Comparison of ENCODE assay signal across 8 cellular contexts in the genomic region with DNA sequence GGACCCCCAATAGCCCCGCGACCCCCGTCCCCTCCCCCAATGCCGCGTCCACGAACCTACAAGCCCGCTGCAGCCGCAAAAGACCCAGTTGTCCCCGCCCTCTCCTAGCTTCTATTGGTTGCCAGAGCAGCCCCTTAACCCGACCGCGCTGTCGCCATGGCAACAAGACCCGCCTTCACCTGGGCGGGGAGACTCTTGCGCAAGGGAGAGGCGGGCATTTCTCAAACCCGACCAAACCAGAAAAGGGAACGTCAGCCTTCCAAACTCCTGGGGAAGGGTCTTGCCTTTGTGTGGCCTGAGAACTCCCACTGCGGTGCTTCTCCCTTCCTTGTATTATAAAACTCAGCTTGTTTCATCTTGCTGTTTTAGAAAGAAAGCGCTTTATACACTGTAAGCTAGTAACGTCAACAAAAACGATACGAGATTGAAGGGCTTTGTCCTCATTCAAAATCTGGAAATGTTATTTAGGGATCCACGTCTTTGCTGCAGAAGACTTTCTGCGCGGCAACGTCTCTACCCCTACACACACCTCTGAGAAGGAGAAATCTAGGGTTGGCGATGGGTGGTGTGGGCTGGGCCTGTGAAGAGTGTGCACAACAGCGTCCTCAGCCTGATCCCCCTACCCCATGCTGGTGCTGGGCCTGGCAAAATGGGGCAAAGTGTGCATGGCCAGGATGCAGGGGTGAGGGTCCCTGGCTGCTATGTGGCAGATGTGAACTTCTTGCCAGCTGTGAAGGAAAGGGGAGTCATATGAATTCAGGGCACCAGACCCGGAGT. TPM values are rescaled to one million over a fixed set of nuclear protein-coding genes. Genes with fewer than 3 reads are reported as not detected.
DNase-seq lines count a peak whose midpoint lies in the region; ATAC-seq and TF ChIP-seq lines count a peak whose summit lies in the region.

A gene (minus strand): TSS at position 86 of the 777 bp plus-strand sequence. CDS start 551 bp downstream, outside the sequence.

- in situ Hi-C loops in Panc1 (cut with HindIII; ENCODE audit: low pct_unique_long_range_greater_than_20kb, low sequenced_read_pairs) = no loop called here

- BruUV-seq in Panc1 (replicated peaks; lab: Mats Ljungman, UMichigan) = no TSS peak

- H3K9me3 ChIP-seq in Panc1 (ENCODE audit: control insufficient read depth, insufficient read depth, low read depth, low read length) (no peaks in the 10 kb centered on the region), mucosa of rectum (ENCODE audit: control insufficient read depth in 2 of 2, low read length in 2 of 2) (peaks cover 0 to 2% of the 10 kb centered on the region in 2 donors)

- H3K4me2 ChIP-seq in KMS-11 = peak within 1 kb of the TSS; percentile 59

- TF ChIP-seq CTCF in KMS-11 (conservative IDR thresholded peaks at IDR 0.05; ENCODE audit: low read depth, low read length) (no peak), Panc1 (IDR thresholded peaks at IDR 0.05) (no peak)

- H3K4me3 Mint-ChIP-seq in activated T-cell treated with anti-CD3 and anti-CD28 coated beads, Interleukin-2, amount 50 U/mL, for 24 hours = peak within 1 kb of the TSS; percentile 85

- no peaks in the 10 kb centered on the region for H4K20me1 ChIP-seq in KMS-11 (ENCODE audit: insufficient read depth)

- ATAC-seq in GM21786 (IDR thresholded peaks at IDR 0.05; ENCODE audit: unreplicated experiment) = peak; percentile 98
- ATAC-seq in Panc1 = peak; percentile 99

- peak within 1 kb of the TSS; percentile 46; the same call in 1 of the 2 replicates for H3K9ac ChIP-seq in KMS-11
- H3K9ac ChIP-seq in mucosa of rectum (ENCODE audit: low read depth in 1 of 2, low read length in 2 of 2) = peak within 1 kb of the TSS; percentile 66 to 74

- H3K27me3 Mint-ChIP-seq in activated T-cell treated with anti-CD3 and anti-CD28 coated beads, Interleukin-2, amount 50 U/mL, for 24 hours = peaks cover 18% of the 10 kb centered on the region

- H3K4me1 ChIP-seq in KMS-11 (ENCODE audit: low read depth, poor library complexity, severe bottlenecking) (peaks cover 33% of the 10 kb centered on the region), Panc1 (ENCODE audit: control insufficient read depth, insufficient read depth, low read length) (peaks cover 11% of the 10 kb centered on the region), mucosa of rectum (ENCODE audit: control insufficient read depth in 2 of 2, insufficient read depth in 2 of 2, low read length in 2 of 2) (peaks cover 0 to 9% of the 10 kb centered on the region in 2 donors)

- peak within 1 kb of the TSS; percentile 94 for H3K4me3 ChIP-seq in KMS-11 (IDR thresholded peaks at IDR 0.05; ENCODE audit: insufficient read depth, low read depth, low read length)
- H3K4me3 ChIP-seq in Panc1 (ENCODE audit: low read depth in 2 of 2, low read length in 2 of 2) = peak within 1 kb of the TSS; percentile 65 to 72
- peak within 1 kb of the TSS; percentile 77 to 79 for H3K4me3 ChIP-seq in mucosa of rectum (ENCODE audit: low read length in 2 of 2)

- POLR2A ChIA-PET in Panc1 (lab: Charles Lee) = interaction anchor here (0.6 kb wide), 1 partner anchor 52 kb away, joined by 6 read pairs; no protein-coding TSS in a partner anchor

- CTCF ChIA-PET in Panc1 (lab: Charles Lee) = no interaction called here

- no peak for TF ChIP-seq POLR2A in erythroblast (IDR thresholded peaks at IDR 0.05; ENCODE audit: low read length)

- intact Hi-C loops in Panc1 (cut with micrococcal nuclease; ENCODE audit: unreplicated experiment) = loop anchor here (5.0 kb wide), 1 partner anchor 68 kb away; no protein-coding TSS in a partner anchor

- no peaks in the 10 kb centered on the region for H3K27me3 ChIP-seq in KMS-11 (ENCODE audit: insufficient read depth, low read depth)
- no peaks in the 10 kb centered on the region; the same call in 1 of the 2 replicates for H3K27me3 ChIP-seq in Panc1 (ENCODE audit: control insufficient read depth, insufficient read depth, low read length)
- no peaks in the 10 kb centered on the region for H3K27me3 ChIP-seq in mucosa of rectum (ENCODE audit: control insufficient read depth in 2 of 2, insufficient read depth in 2 of 2, low read length in 2 of 2)

- peaks cover 8% of the 10 kb centered on the region; the same call in 1 of the 2 replicates for H3K79me2 ChIP-seq in KMS-11 (ENCODE audit: insufficient read depth, low read depth)

- peak within 1 kb of the TSS; percentile 81 for H3K27ac Mint-ChIP-seq in activated T-cell treated with anti-CD3 and anti-CD28 coated beads, Interleukin-2, amount 50 U/mL, for 24 hours

- peak within 1 kb of the TSS; percentile 70 for H2AFZ ChIP-seq in KMS-11 (ENCODE audit: low read depth)

- DNase-seq in DMS 273 treated with DMSO at 0.1 percent for 48 hours (lab: John Stamatoyannopoulos, UW) (peak; percentile 86), Panc1 (ENCODE audit: low read depth, low spot score) (peak; percentile 84), erythroblast (lab: John Stamatoyannopoulos, UW) (peak; percentile 96 to 97)
- peak; percentile 99 for DNase-seq in activated T-cell treated with anti-CD3 and anti-CD28 coated beads, Interleukin-2, amount 50 U/mL, for 24 hours
- DNase-seq in stimulated activated CD8-positive, alpha-beta memory T cell treated with anti-CD3 and anti-CD28 coated beads, Interleukin-4, amount 100 ng/mL, for 4 hours (ENCODE audit: low read depth in 2 of 2, low spot score in 1 of 2) = peak; percentile 95 to 100

- no peak within 1 kb of the TSS for H3K27ac ChIP-seq in KMS-11
- peak within 1 kb of the TSS; percentile 86 for H3K27ac ChIP-seq in Panc1 (ENCODE audit: low read length)
- peak within 1 kb of the TSS in 1 of 2 donors; percentile 37 for H3K27ac ChIP-seq in mucosa of rectum (ENCODE audit: low read depth in 2 of 2, low read length in 2 of 2)

- H3K36me3 ChIP-seq in KMS-11 (ENCODE audit: insufficient read depth) = no peaks in the 10 kb centered on the region
- peaks cover 3% of the 10 kb centered on the region; the same call in 1 of the 2 replicates for H3K36me3 ChIP-seq in Panc1 (ENCODE audit: control insufficient read depth, insufficient read depth, low read length)
- H3K36me3 ChIP-seq in mucosa of rectum (ENCODE audit: control insufficient read depth in 2 of 2, insufficient read depth in 2 of 2, low read length in 2 of 2) = peaks cover 0 to 7% of the 10 kb centered on the region in 2 donors

- peaks cover 21% of the 10 kb centered on the region for H3K4me1 Mint-ChIP-seq in activated T-cell treated with anti-CD3 and anti-CD28 coated beads, Interleukin-2, amount 50 U/mL, for 24 hours (ENCODE audit: low read depth)

- H3K9me3 Mint-ChIP-seq in activated T-cell treated with anti-CD3 and anti-CD28 coated beads, Interleukin-2, amount 50 U/mL, for 24 hours = no peaks in the 10 kb centered on the region

- peaks cover 12% of the 10 kb centered on the region for H3K36me3 Mint-ChIP-seq in activated T-cell treated with anti-CD3 and anti-CD28 coated beads, Interleukin-2, amount 50 U/mL, for 24 hours (ENCODE audit: low read depth)

RNA-seq across cellular contexts. Expression of the gene that starts here (rescaled TPM):
- total RNA-seq in Panc1 (2021; ENCODE audit: unreplicated experiment) = 50.2 TPM
- 92.7 TPM for polyA plus RNA-seq in Panc1 (2012; ENCODE audit: insufficient read length)
